Comparison of ENCODE assay signal across 21 cellular contexts in genomic region chr17:83127431-83128160, GRCh38. TPM values are rescaled to one million over a fixed set of nuclear protein-coding genes. Genes with fewer than 3 reads are reported as not detected.
DNase-seq lines count a peak whose midpoint lies in the region; ATAC-seq, FAIRE-seq and TF ChIP-seq lines count a peak whose summit lies in the region.
"Had no signal": no experiment of that assay in that cellular context is flagged by ENCODE, and none has a peak within 500 bp of the region (broad histone marks: within the 10 kb centered on the region; RNA-seq: fewer than 3 reads in every experiment).

No MANE protein-coding gene starts in this region.

- no peak for TF ChIP-seq RAD21 in K562 (CRISPR knock-in tag; conservative IDR thresholded peaks at IDR 0.05 in 1 of 2, IDR thresholded peaks at IDR 0.05 in 1 of 2)

- peaks cover 16% of the 10 kb centered on the region for H3K27me3 ChIP-seq in left ventricle myocardium inferior (ENCODE audit: low read depth)
- peaks cover 22 to 48% of the 10 kb centered on the region in 2 experiments for H3K27me3 ChIP-seq in K562 (ENCODE audit: control insufficient read depth in 2 of 2, insufficient read depth in 2 of 2, low read length in 2 of 2)
- no peaks in the 10 kb centered on the region for H3K27me3 ChIP-seq in lower lobe of right lung (ENCODE audit: low read depth)
- H3K27me3 ChIP-seq in spleen (replicated peaks in 1 of 7): peaks cover 0 to 59% (median 23%) of the 10 kb centered on the region in 7 donors

- H4K20me1 ChIP-seq in K562 (replicated peaks; ENCODE audit: control insufficient read depth, insufficient read depth, low read length): 0 out of 2 replicates have a peak, but pooled peaks cover 5% of the 10 kb centered on the region

- no peaks in the 10 kb centered on the region for H3K36me3 ChIP-seq in left ventricle myocardium inferior
- H3K36me3 ChIP-seq in K562 (ENCODE audit: control insufficient read depth, insufficient read depth, low read length): no peaks in the 10 kb centered on the region
- H3K36me3 ChIP-seq in lower lobe of right lung: no peaks in the 10 kb centered on the region
- H3K36me3 ChIP-seq in spleen: no peaks in the 10 kb centered on the region
- H3K36me3 ChIP-seq: BE2C had no signal

- intact Hi-C loops in cardiac septum (cut with DNase I) (no loop called here), left ventricle myocardium inferior (cut with micrococcal nuclease) (no loop called here), K562 (cut with micrococcal nuclease) (no loop called here), lower lobe of right lung (cut with DNase I) (no loop called here), spleen (cut with DNase I; ENCODE audit: low total_unique reads) (no loop called here)

- H3K9me1 ChIP-seq in K562 (ENCODE audit: control insufficient read depth, insufficient read depth, low read length): no peaks in the 10 kb centered on the region

- no peaks in the 10 kb centered on the region for H3K9me3 ChIP-seq in left ventricle myocardium inferior (replicated peaks)
- H3K9me3 ChIP-seq in K562 (replicated peaks; ENCODE audit: control insufficient read depth, insufficient read depth, low read depth, low read length): no peaks in the 10 kb centered on the region
- H3K9me3 ChIP-seq in lower lobe of right lung: no peaks in the 10 kb centered on the region
- no peaks in the 10 kb centered on the region for H3K9me3 ChIP-seq in spleen
- H3K9me3 ChIP-seq: BE2C, Caco-2 had no signal

- POLR2A ChIA-PET in K562 (lab: Yijun Ruan, JAX): no interaction called here

- TF ChIP-seq CTCF in left ventricle myocardium inferior (IDR thresholded peaks at IDR 0.05; ENCODE audit: borderline replicate concordance): no peak
- TF ChIP-seq CTCF in K562 (IDR thresholded peaks at IDR 0.05 in 2 of 3, conservative IDR thresholded peaks at IDR 0.05 in 1 of 3; ENCODE audit: insufficient read depth in 2 of 3, low read depth in 1 of 3, low read length in 3 of 3): no peak
- TF ChIP-seq CTCF in lower lobe of right lung (IDR thresholded peaks at IDR 0.05): no peak
- TF ChIP-seq CTCF in spleen (IDR thresholded peaks at IDR 0.05 in 8 of 11, conservative IDR thresholded peaks at IDR 0.05 in 3 of 11): no peak

- no peaks in the 10 kb centered on the region for H3K79me2 ChIP-seq in K562 (ENCODE audit: control insufficient read depth, insufficient read depth, low read length)

- H2AFZ ChIP-seq in K562 (ENCODE audit: low read depth, low read length): no peak overlapping the region
- H2AFZ ChIP-seq: GM23248, PC-9 had no signal

- no TSS peak for BruUV-seq in K562 (replicated peaks; lab: Mats Ljungman, UMichigan)

- H3K27ac ChIP-seq in left ventricle myocardium inferior (replicated peaks) (no peak overlapping the region), K562 (ENCODE audit: extremely low read depth, low read depth, low read length) (no peak overlapping the region; the same call in 2 of the 3 replicates), lower lobe of right lung (no peak overlapping the region), spleen (no peak overlapping the region)
- H3K27ac ChIP-seq: GM23248, PC-9 had no signal

- CTCF ChIA-PET in K562 (lab: Yijun Ruan, JAX; ENCODE audit: low intra/inter-chr PET ratio): no interaction called here

- in situ Hi-C loops in K562 (cut with MboI): no loop called here

- no peak for TF ChIP-seq POLR2A in K562 (conservative IDR thresholded peaks at IDR 0.05)
- no peak for TF ChIP-seq POLR2A in spleen (IDR thresholded peaks at IDR 0.05)

- peak; percentile 55 for DNase-seq in cardiac septum (ENCODE audit: low spot score)
- DNase-seq in left ventricle myocardium inferior: no peak
- no peak for DNase-seq in K562 (ENCODE audit: extremely low read depth in 1 of 4, low spot score in 3 of 4)
- DNase-seq in lower lobe of right lung: peak; percentile 34
- peak; percentile 51 for DNase-seq in spleen
- no peak for DNase-seq in activated CD8-positive, alpha-beta memory T cell treated with anti-CD3 and anti-CD28 coated beads, Interleukin-2, amount 50 U/mL, for 4 hours
- DNase-seq in OCI-M2 (lab: John Stamatoyannopoulos, UW; ENCODE audit: unreplicated experiment): no peak
- DNase-seq: BE2C; Caco-2; CD4-positive, alpha-beta T cell; GDM1; GM23248; NCI-H1417 treated with DMSO at 0.1 percent for 48 hours; NCI-H1930; NCI-H226; NCI-H524; PC-9 had no signal

- WGBS in K562 (ENCODE audit: insufficient coverage, low coverage, missing lambda C conversion rate): 22% methylated on average over 11 of the region's 16 CpGs
- 81 to 90% (median 86%) methylated on average over 14 to 16 of the region's 16 CpGs for WGBS in spleen, 5 donors

- TF ChIP-seq EP300 in K562 (IDR thresholded peaks at IDR 0.05; ENCODE audit: low read length): no peak

- H3K4me2 ChIP-seq in K562 (ENCODE audit: insufficient read depth, low read length): 0 out of 2 replicates have a peak overlapping the region, but pooled peaks have one; percentile 13
- H3K4me2 ChIP-seq: PC-9 had no signal

- H3K4me3 ChIP-seq in left ventricle myocardium inferior: no peak overlapping the region
- H3K4me3 ChIP-seq in K562: no peak overlapping the region
- H3K4me3 ChIP-seq in lower lobe of right lung: no peak overlapping the region
- no peak overlapping the region for H3K4me3 ChIP-seq in spleen
- H3K4me3 ChIP-seq: GM23248, PC-9 had no signal

- no peak overlapping the region for H3K9ac ChIP-seq in K562 (ENCODE audit: insufficient read depth in 1 of 2, low read depth in 2 of 2, low read length in 2 of 2)
- H3K9ac ChIP-seq: GM23248 had no signal

- H3K4me1 ChIP-seq in left ventricle myocardium inferior (peaks cover 5% of the 10 kb centered on the region), K562 (replicated peaks in 1 of 2; ENCODE audit: control insufficient read depth in 2 of 2, insufficient read depth in 2 of 2, low read length in 2 of 2) (peaks cover 30 to 56% of the 10 kb centered on the region in 2 experiments; a peak in 4 of 5 replicates), lower lobe of right lung (peaks cover 13% of the 10 kb centered on the region), spleen (peaks cover 4 to 24% (median 14%) of the 10 kb centered on the region in 6 donors)
- H3K4me1 ChIP-seq: BE2C, Caco-2 had no signal

- ATAC-seq in K562: no peak
- no peak for ATAC-seq in lower lobe of right lung
- ATAC-seq in HG02642 (IDR thresholded peaks at IDR 0.05; ENCODE audit: poor library complexity, unreplicated experiment): no peak
- ATAC-seq: HCT116 had no signal

- no peak for FAIRE-seq in K562 (lab: Jason Lieb, UNC)
- FAIRE-seq: A204.1, GM19239 had no signal

TF ChIP-seq in K562, 482 proteins besides CTCF, POLR2A, EP300 and RAD21 (continues in another document):
- TF ChIP-seq NKRF (IDR thresholded peaks at IDR 0.05; ENCODE audit: borderline replicate concordance) (no peak), ELK1 (CRISPR knock-in tag; IDR thresholded peaks at IDR 0.05) (no peak), TRIM24 (IDR thresholded peaks at IDR 0.05) (no peak)

RNA-seq across cellular contexts. Expression of gene METRNL, which starts 48.2 kb away (rescaled TPM):
- 104 TPM for total RNA-seq in cardiac septum
- total RNA-seq in left ventricle myocardium inferior: 75.2 TPM
- 12.2 and 22.8 TPM in 2 replicates for total RNA-seq in K562 (2011; cell fraction: chromatin; rRNA removed; ENCODE audit: low replicate concordance)
- 23.4 and 25.7 TPM in 2 replicates for total RNA-seq in K562 (2011; cell fraction: nucleolus; rRNA removed)
- 12.5 and 12.8 TPM in 2 replicates for total RNA-seq in K562 (2011; cell fraction: nucleoplasm; rRNA removed)
- 28.2 and 34.9 TPM in 2 replicates for total RNA-seq in K562 (2014; rRNA removed)
- 2.2 and 2.3 TPM in 2 replicates for total RNA-seq in K562 (2014; rRNA removed; fragmentation: Illumina TruSeq; extraction: Trizol)
- 10.7 and 14.2 TPM in 2 replicates for total RNA-seq in K562 (2015; rRNA removed; fragmentation: Illumina TruSeq; extraction: Trizol)
- total RNA-seq in K562 (2021): 25.7 and 31.8 TPM in 2 replicates
- polyA plus RNA-seq in K562 (2011; rRNA removed): 2.9 and 6.2 TPM in 2 replicates
- polyA plus RNA-seq in K562 (2011; cell fraction: cytosol; rRNA removed): 14.1 and 23.9 TPM in 2 replicates
- 8.7 and 14.9 TPM in 2 replicates for polyA plus RNA-seq in K562 (2011; cell fraction: nucleus; rRNA removed)
- polyA plus RNA-seq in K562 (2012): 24.6 and 38.9 TPM in 2 replicates
- polyA plus RNA-seq in K562 (2014; fragmentation: Illumina TruSeq; extraction: Trizol): 1.7 and 10.2 TPM in 2 replicates
- under 1 TPM; 0.17 to 0.18 TPM for polyA plus RNA-seq in K562 (2014; fragmentation: Nextera tagmentation; extraction: Ambion mirVana)
- 19.5 and 23.5 TPM in 2 replicates for polyA plus RNA-seq in K562 (2014; rRNA removed)
- 1.9 and 2.0 TPM in 2 replicates for polyA minus RNA-seq in K562 (2011; rRNA and poly(A)+ RNA removed)
- 19.5 and 23.5 TPM in 2 replicates for polyA minus RNA-seq in K562 (2011; cell fraction: cytosol; rRNA and poly(A)+ RNA removed)
- polyA minus RNA-seq in K562 (2011; cell fraction: nucleus; rRNA and poly(A)+ RNA removed): 6.1 and 6.4 TPM in 2 replicates
- total RNA-seq in lower lobe of right lung: 59.8 TPM
- 10 to 100 TPM; 14.7 to 51.2 (median 38.5) TPM for total RNA-seq in spleen
- polyA plus RNA-seq in spleen: 10 to 100 TPM; 15.3 to 26.5 (median 21.8) TPM

Comparison
In these comparisons a context has a peak if more than half of its experiments do, and no peak if none do; other contexts are left out.
1. DNase-seq: peak in cardiac septum (single experiment), lower lobe of right lung (single experiment) and spleen (single experiment); none in left ventricle myocardium inferior (single experiment), K562 (0 of 4), activated CD8-positive, alpha-beta memory T cell treated with anti-CD3 and anti-CD28 coated beads, Interleukin-2, amount 50 U/mL, for 4 hours (single experiment) and OCI-M2 (single experiment).